In the genomic region with DNA sequence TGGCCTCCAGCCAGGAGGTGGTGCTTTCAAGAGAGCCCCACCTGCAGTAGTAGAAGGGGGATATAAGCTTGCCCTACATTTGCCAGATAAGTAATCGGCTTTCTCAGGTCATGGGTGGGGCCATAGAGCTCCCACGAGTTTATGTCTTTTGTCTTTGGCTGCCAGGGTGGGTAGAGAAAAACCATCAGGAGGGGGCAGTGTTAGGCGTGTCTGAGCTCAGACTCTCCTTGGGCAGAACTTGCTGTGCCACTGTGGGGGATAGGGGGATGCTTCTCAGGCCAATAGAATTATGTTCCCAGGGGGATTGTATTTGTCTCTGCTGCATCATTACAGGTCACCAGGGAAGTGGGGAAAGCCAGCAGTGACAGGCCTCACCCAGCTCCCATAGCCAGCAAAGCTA, we compare ENCODE assay signal across 14 cellular contexts. TPM values are rescaled to one million over a fixed set of nuclear protein-coding genes. Genes with fewer than 3 reads are reported as not detected.
"Had no signal": no experiment of that assay in that cellular context is flagged by ENCODE, and none has a peak within 500 bp of the region (broad histone marks: within the 10 kb centered on the region; RNA-seq: fewer than 3 reads in every experiment).

No MANE protein-coding gene starts in this region.

- H3K4me1 Mint-ChIP-seq: natural killer cell had no signal

- H3K4me1 ChIP-seq: foreskin keratinocyte, tibial nerve, vagina had no signal

- H3K36me3 ChIP-seq: cardiac muscle cell, tibial nerve, vagina had no signal

- H3K27ac Mint-ChIP-seq: activated naive CD4-positive, alpha-beta T cell treated with anti-CD3 and anti-CD28 coated beads, Interleukin-2, amount 10 ng/mL, durations not matched to agents 7 days and 5 days; natural killer cell had no signal

- H3K4me3 ChIP-seq: cardiac muscle cell, smooth muscle cell, tibial nerve, vagina had no signal

- H3K27ac ChIP-seq: cardiac muscle cell, foreskin keratinocyte, tibial nerve, vagina had no signal

- DNase-seq: activated CD4-positive, alpha-beta T cell treated with anti-CD3 and anti-CD28 coated beads for 48 hours; activated CD8-positive, alpha-beta memory T cell treated with anti-CD3 and anti-CD28 coated beads for 24 hours; activated naive CD4-positive, alpha-beta T cell treated with anti-CD3 and anti-CD28 coated beads, Interleukin-2, amount 10 ng/mL, durations not matched to agents 7 days and 5 days; foreskin keratinocyte; head of caudate nucleus; islet precursor cell; mammary epithelial cell; natural killer cell; posterior cingulate gyrus had no signal

- H3K9me3 ChIP-seq: vagina had no signal

- H3K27me3 ChIP-seq: cardiac muscle cell, foreskin keratinocyte, tibial nerve, vagina had no signal

- H3K4me2 ChIP-seq: smooth muscle cell had no signal

- ATAC-seq: foreskin keratinocyte, left lobe of liver, natural killer cell had no signal

- H3K4me3 Mint-ChIP-seq: activated naive CD4-positive, alpha-beta T cell treated with anti-CD3 and anti-CD28 coated beads, Interleukin-2, amount 10 ng/mL, durations not matched to agents 7 days and 5 days; natural killer cell had no signal

RNA-seq across cellular contexts. Expression of a gene that starts 46.8 kb away (rescaled TPM):
- total RNA-seq: foreskin keratinocyte, left lobe of liver, natural killer cell had no signal
- polyA plus RNA-seq: foreskin keratinocyte, smooth muscle cell had no signal
